ENCODE assay signal across 19 cellular contexts in genomic region chr12:31301311-31301710, GRCh38.
"Had no signal": no experiment of that assay in that cellular context is flagged by ENCODE, and none has a peak within 500 bp of the region (broad histone marks: within the 10 kb centered on the region; RNA-seq: fewer than 3 reads in every experiment).

No MANE protein-coding gene starts in this region.

- H3K27me3 Mint-ChIP-seq: activated naive CD4-positive, alpha-beta T cell treated with anti-CD3 and anti-CD28 coated beads, Interleukin-2, amount 50 U/mL, for 24 hours had no signal

- H3K27ac ChIP-seq: body of pancreas, esophagus squamous epithelium, psoas muscle, sigmoid colon, transverse colon had no signal

- H3K4me3 Mint-ChIP-seq: activated CD8-positive, alpha-beta T cell treated with anti-CD3 and anti-CD28 coated beads, Interleukin-2, amount 10 ng/mL, durations not matched to agents 7 days and 5 days; activated naive CD4-positive, alpha-beta T cell treated with anti-CD3 and anti-CD28 coated beads, Interleukin-2, amount 50 U/mL, for 24 hours; immature natural killer cell; natural killer cell had no signal

- ATAC-seq: activated CD8-positive, alpha-beta T cell treated with anti-CD3 and anti-CD28 coated beads, Interleukin-2, amount 10 ng/mL, durations not matched to agents 7 days and 5 days; body of pancreas; left colon; natural killer cell; psoas muscle had no signal

- H3K9me3 Mint-ChIP-seq: activated naive CD4-positive, alpha-beta T cell treated with anti-CD3 and anti-CD28 coated beads, Interleukin-2, amount 50 U/mL, for 24 hours; immature natural killer cell; natural killer cell had no signal

- H3K4me3 ChIP-seq: body of pancreas, esophagus squamous epithelium, lung, psoas muscle, sigmoid colon, transverse colon had no signal

- H3K9me3 ChIP-seq: body of pancreas, esophagus squamous epithelium, psoas muscle, sigmoid colon, transverse colon had no signal

- H3K27ac Mint-ChIP-seq: activated CD8-positive, alpha-beta T cell treated with anti-CD3 and anti-CD28 coated beads, Interleukin-2, amount 10 ng/mL, durations not matched to agents 7 days and 5 days had no signal

- H3K4me1 ChIP-seq: esophagus squamous epithelium, psoas muscle had no signal

- H3K27me3 ChIP-seq: body of pancreas, esophagus squamous epithelium, sigmoid colon, transverse colon had no signal

- DNase-seq: activated CD4-positive, alpha-beta T cell treated with anti-CD3 and anti-CD28 coated beads for 4 hours; activated CD8-positive, alpha-beta T cell treated with anti-CD3 and anti-CD28 coated beads, Interleukin-2, amount 10 ng/mL, durations not matched to agents 7 days and 5 days; activated effector memory CD4-positive, alpha-beta T cell treated with Interleukin-2 at 50 U/mL for 16 hours; body of pancreas; esophagus squamous epithelium; foreskin fibroblast; glutamatergic neuron; immature natural killer cell; left colon; natural killer cell; nucleus accumbens; psoas muscle; sigmoid colon; stimulated activated CD4-positive, alpha-beta T cell treated with anti-CD3 and anti-CD28 coated beads, Interleukin-2, amount 100 ng/mL, for 24 hours; stimulated activated naive CD4-positive, alpha-beta T cell; T-helper 9 cell; transverse colon had no signal

- H3K36me3 Mint-ChIP-seq: natural killer cell had no signal
